In the genomic region with DNA sequence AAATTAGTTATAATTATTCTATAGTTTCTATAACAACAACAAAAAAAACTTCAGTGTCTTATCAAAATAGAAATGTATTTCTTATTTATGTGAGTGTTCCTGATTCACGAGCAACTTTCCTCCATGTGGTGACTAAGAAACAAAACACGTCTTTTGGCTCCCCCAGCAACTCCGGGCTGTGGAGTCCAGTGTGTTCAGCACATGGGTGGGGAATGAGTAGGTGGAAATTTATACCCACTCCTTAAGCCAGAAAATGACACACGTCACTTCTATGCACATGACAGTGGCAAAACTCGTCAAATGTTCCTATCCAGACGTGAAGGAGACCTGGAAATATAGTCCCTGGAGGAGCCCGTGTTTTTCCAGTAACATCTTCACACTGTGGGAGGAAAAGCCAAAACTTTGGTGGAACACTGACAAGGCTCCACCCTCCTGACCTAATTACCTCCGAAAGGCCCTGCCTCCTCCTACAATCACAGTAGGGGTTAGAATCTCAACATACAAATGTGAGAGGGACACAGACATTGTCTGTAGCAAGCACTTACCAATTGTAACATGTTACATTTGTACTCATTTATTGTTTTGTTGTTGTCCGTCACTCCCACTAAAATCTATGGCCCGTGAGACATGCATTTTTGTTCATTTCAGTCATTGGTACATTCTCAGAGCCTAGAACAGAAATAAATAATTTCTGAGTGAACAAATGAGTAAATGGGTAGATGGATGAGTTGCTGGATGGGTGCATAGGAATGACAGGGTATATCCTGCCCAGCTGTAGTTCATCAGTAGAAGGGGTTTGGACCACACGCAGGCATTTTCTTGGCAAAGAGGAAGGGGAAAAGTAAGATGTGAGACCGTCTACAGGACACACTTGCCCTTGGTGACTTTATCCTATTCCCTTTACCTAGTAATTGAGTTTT, we compare ENCODE assay signal across 2 cellular contexts.
TF ChIP-seq lines count a peak whose summit lies in the region.

No MANE protein-coding gene starts in this region.

TF ChIP-seq in IMR-90, 13 proteins besides CTCF, POLR2A, EP300 and RAD21 (continued from another document):
- TF ChIP-seq, protein P1, sequence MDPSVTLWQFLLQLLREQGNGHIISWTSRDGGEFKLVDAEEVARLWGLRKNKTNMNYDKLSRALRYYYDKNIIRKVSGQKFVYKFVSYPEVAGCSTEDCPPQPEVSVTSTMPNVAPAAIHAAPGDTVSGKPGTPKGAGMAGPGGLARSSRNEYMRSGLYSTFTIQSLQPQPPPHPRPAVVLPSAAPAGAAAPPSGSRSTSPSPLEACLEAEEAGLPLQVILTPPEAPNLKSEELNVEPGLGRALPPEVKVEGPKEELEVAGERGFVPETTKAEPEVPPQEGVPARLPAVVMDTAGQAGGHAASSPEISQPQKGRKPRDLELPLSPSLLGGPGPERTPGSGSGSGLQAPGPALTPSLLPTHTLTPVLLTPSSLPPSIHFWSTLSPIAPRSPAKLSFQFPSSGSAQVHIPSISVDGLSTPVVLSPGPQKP (IDR thresholded peaks at IDR 0.05; ENCODE audit: borderline replicate concordance, low read depth, low read length): no peak
- TF ChIP-seq, protein P2, sequence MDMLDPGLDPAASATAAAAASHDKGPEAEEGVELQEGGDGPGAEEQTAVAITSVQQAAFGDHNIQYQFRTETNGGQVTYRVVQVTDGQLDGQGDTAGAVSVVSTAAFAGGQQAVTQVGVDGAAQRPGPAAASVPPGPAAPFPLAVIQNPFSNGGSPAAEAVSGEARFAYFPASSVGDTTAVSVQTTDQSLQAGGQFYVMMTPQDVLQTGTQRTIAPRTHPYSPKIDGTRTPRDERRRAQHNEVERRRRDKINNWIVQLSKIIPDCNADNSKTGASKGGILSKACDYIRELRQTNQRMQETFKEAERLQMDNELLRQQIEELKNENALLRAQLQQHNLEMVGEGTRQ (IDR thresholded peaks at IDR 0.05; ENCODE audit: low read depth, low read length): no peak
- no peak for TF ChIP-seq SMC3 (IDR thresholded peaks at IDR 0.05; ENCODE audit: low read depth, low read length)
- TF ChIP-seq CEBPB (IDR thresholded peaks at IDR 0.05; ENCODE audit: low read depth, low read length): no peak
- TF ChIP-seq MAZ (IDR thresholded peaks at IDR 0.05; ENCODE audit: borderline replicate concordance, low read depth, low read length): no peak
- no peak for TF ChIP-seq MAFK (IDR thresholded peaks at IDR 0.05; ENCODE audit: low read depth, low read length)
- no peak for TF ChIP-seq RCOR1 (IDR thresholded peaks at IDR 0.05; ENCODE audit: insufficient replicate concordance, low read length)
- TF ChIP-seq RFX5 (IDR thresholded peaks at IDR 0.05; ENCODE audit: low read depth, low read length): no peak
- TF ChIP-seq MXI1 (IDR thresholded peaks at IDR 0.05; ENCODE audit: borderline replicate concordance, low read depth, low read length): no peak
- no peak for TF ChIP-seq NFE2L2 (IDR thresholded peaks at IDR 0.05; ENCODE audit: low read depth, low read length)
- TF ChIP-seq BHLHE40 (IDR thresholded peaks at IDR 0.05; ENCODE audit: low read depth, low read length): no peak

TF ChIP-seq in HepG2, 621 proteins besides CTCF, POLR2A, EP300 and RAD21 (continued from another document):
- TF ChIP-seq ZNF101 (CRISPR knock-in tag; IDR thresholded peaks at IDR 0.05; ENCODE audit: borderline replicate concordance, low read depth) (no peak), FIP1L1 (IDR thresholded peaks at IDR 0.05; ENCODE audit: borderline replicate concordance, insufficient read depth, low read depth, low read length) (no peak), ZNF569 (CRISPR knock-in tag; IDR thresholded peaks at IDR 0.05; ENCODE audit: borderline replicate concordance) (no peak), ZNF333 (CRISPR knock-in tag; IDR thresholded peaks at IDR 0.05; ENCODE audit: borderline replicate concordance) (no peak), ZNF136 (CRISPR knock-in tag; IDR thresholded peaks at IDR 0.05; ENCODE audit: low read depth) (no peak), PHB2 (IDR thresholded peaks at IDR 0.05; ENCODE audit: partially characterized antibody) (no peak)
- TF ChIP-seq, protein P3, sequence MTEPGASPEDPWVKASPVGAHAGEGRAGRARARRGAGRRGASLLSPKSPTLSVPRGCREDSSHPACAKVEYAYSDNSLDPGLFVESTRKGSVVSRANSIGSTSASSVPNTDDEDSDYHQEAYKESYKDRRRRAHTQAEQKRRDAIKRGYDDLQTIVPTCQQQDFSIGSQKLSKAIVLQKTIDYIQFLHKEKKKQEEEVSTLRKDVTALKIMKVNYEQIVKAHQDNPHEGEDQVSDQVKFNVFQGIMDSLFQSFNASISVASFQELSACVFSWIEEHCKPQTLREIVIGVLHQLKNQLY (CRISPR knock-in tag; IDR thresholded peaks at IDR 0.05): no peak
- TF ChIP-seq, protein P4, sequence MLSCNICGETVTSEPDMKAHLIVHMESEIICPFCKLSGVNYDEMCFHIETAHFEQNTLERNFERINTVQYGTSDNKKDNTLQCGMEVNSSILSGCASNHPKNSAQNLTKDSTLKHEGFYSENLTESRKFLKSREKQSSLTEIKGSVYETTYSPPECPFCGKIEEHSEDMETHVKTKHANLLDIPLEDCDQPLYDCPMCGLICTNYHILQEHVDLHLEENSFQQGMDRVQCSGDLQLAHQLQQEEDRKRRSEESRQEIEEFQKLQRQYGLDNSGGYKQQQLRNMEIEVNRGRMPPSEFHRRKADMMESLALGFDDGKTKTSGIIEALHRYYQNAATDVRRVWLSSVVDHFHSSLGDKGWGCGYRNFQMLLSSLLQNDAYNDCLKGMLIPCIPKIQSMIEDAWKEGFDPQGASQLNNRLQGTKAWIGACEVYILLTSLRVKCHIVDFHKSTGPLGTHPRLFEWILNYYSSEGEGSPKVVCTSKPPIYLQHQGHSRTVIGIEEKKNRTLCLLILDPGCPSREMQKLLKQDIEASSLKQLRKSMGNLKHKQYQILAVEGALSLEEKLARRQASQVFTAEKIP (CRISPR knock-in tag; IDR thresholded peaks at IDR 0.05; ENCODE audit: borderline replicate concordance): no peak
- TF ChIP-seq, protein P5, sequence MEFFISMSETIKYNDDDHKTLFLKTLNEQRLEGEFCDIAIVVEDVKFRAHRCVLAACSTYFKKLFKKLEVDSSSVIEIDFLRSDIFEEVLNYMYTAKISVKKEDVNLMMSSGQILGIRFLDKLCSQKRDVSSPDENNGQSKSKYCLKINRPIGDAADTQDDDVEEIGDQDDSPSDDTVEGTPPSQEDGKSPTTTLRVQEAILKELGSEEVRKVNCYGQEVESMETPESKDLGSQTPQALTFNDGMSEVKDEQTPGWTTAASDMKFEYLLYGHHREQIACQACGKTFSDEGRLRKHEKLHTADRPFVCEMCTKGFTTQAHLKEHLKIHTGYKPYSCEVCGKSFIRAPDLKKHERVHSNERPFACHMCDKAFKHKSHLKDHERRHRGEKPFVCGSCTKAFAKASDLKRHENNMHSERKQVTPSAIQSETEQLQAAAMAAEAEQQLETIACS (CRISPR knock-in tag; IDR thresholded peaks at IDR 0.05): no peak
- TF ChIP-seq, protein P6, sequence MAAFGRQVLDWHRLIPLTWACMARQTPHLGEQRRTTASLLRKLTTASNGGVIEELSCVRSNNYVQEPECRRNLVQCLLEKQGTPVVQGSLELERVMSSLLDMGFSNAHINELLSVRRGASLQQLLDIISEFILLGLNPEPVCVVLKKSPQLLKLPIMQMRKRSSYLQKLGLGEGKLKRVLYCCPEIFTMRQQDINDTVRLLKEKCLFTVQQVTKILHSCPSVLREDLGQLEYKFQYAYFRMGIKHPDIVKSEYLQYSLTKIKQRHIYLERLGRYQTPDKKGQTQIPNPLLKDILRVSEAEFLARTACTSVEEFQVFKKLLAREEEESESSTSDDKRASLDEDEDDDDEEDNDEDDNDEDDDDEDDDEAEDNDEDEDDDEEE (CRISPR knock-in tag; IDR thresholded peaks at IDR 0.05): no peak
TF ChIP-seq in HepG2: peak in this region for 0.
